In genomic region chr6:169474362-169474761, GRCh38 we compare ENCODE assay signal across 31 cellular contexts.
"Had no signal": no experiment of that assay in that cellular context is flagged by ENCODE, and none has a peak within 500 bp of the region (broad histone marks: within the 10 kb centered on the region; RNA-seq: fewer than 3 reads in every experiment).

No MANE protein-coding gene starts in this region.

- H3K27ac ChIP-seq: brain microvascular endothelial cell, PC-9, RWPE1, WERI-Rb-1 had no signal

- H3K27me3 Mint-ChIP-seq: activated CD4-positive, alpha-beta T cell treated with anti-CD3 and anti-CD28 coated beads, Interleukin-2, amount 10 ng/mL, durations not matched to agents 24 days and 14 days; activated CD8-positive, alpha-beta T cell treated with anti-CD3 and anti-CD28 coated beads for 36 hours had no signal

- ATAC-seq: activated CD8-positive, alpha-beta T cell treated with anti-CD3 and anti-CD28 coated beads for 36 hours; activated naive CD4-positive, alpha-beta T cell treated with anti-CD3 and anti-CD28 coated beads, Interleukin-2, amount 50 U/mL, for 72 hours; activated T-cell treated with anti-CD3 and anti-CD28 coated beads, Interleukin-2, amount 50 U/mL, for 72 hours; Right ventricle myocardium inferior had no signal

- H3K27ac Mint-ChIP-seq: activated CD4-positive, alpha-beta T cell treated with anti-CD3 and anti-CD28 coated beads, Interleukin-2, amount 10 ng/mL, durations not matched to agents 24 days and 14 days; activated CD8-positive, alpha-beta T cell treated with anti-CD3 and anti-CD28 coated beads for 36 hours; activated naive CD4-positive, alpha-beta T cell treated with anti-CD3 and anti-CD28 coated beads for 36 hours; activated naive CD4-positive, alpha-beta T cell treated with anti-CD3 and anti-CD28 coated beads, Interleukin-2, amount 50 U/mL, for 72 hours; activated T-cell treated with anti-CD3 and anti-CD28 coated beads, Interleukin-2, amount 50 U/mL, for 72 hours; activated T-helper 2 cell treated with anti-CD3 and anti-CD28 coated beads, Interferon-gamma antibody, Interleukin-2, Interleukin-4, amounts not matched to agents 10 μg/mL and 5 μg/mL and 100 μg/mL, durations not matched to agents 14 hours and 24 hours and 36 hours had no signal

- H3K4me3 ChIP-seq: PC-9 had no signal

- H3K4me1 Mint-ChIP-seq: activated CD4-positive, alpha-beta T cell treated with anti-CD3 and anti-CD28 coated beads, Interleukin-2, amount 10 ng/mL, durations not matched to agents 24 days and 14 days had no signal

- H3K4me2 ChIP-seq: PC-9 had no signal

- DNase-seq: activated CD4-positive, alpha-beta T cell treated with anti-CD3 and anti-CD28 coated beads, Interleukin-2, amount 10 ng/mL, durations not matched to agents 24 days and 14 days; activated CD4-positive, alpha-beta T cell treated with anti-CD3 and anti-CD28 coated beads, Interleukin-2, amount 50 U/mL, for 4 hours; activated CD4-positive, CD25-positive, alpha-beta regulatory T cell; activated CD8-positive, alpha-beta T cell treated with anti-CD3 and anti-CD28 coated beads for 36 hours; activated gamma-delta T cell treated with Interleukin-2 at 50 U/mL for 16 hours; activated naive CD4-positive, alpha-beta T cell treated with anti-CD3 and anti-CD28 coated beads for 36 hours; activated T-cell treated with anti-CD3 and anti-CD28 coated beads, Interleukin-2, amount 50 U/mL, for 1 hour; activated T-cell treated with anti-CD3 and anti-CD28 coated beads, Interleukin-2, amount 50 U/mL, for 72 hours; amniotic stem cell; aorta; brain microvascular endothelial cell; central memory CD4-positive, alpha-beta T cell; KG1; NCI-H1092 treated with DMSO at 0.1 percent for 48 hours; NCI-H1417; NCI-H187 treated with DMSO at 0.1 percent for 48 hours; NCI-H2081; NCI-H226; NCI-H446 treated with DMSO at 0.1 percent for 48 hours; NCI-H524; NCI-H69; NCI-H82; NK-92 treated with Interleukin-12 subunit alpha and Interleukin-12 subunit beta, amount 100 ng/mL, for 24 hours; PC-9; SIG-M5; T1000; WERI-Rb-1 had no signal

- H2AFZ ChIP-seq: PC-9 had no signal

- H3K4me3 Mint-ChIP-seq: activated CD4-positive, alpha-beta T cell treated with anti-CD3 and anti-CD28 coated beads, Interleukin-2, amount 10 ng/mL, durations not matched to agents 24 days and 14 days; activated CD8-positive, alpha-beta T cell treated with anti-CD3 and anti-CD28 coated beads for 36 hours; activated naive CD4-positive, alpha-beta T cell treated with anti-CD3 and anti-CD28 coated beads for 36 hours; activated T-cell treated with anti-CD3 and anti-CD28 coated beads, Interleukin-2, amount 50 U/mL, for 72 hours had no signal

- H3K36me3 ChIP-seq: brain microvascular endothelial cell, WERI-Rb-1 had no signal

- H3K27me3 ChIP-seq: brain microvascular endothelial cell had no signal
